In genomic region chr10:129509835-129510234, GRCh38 we compare ENCODE assay signal across 25 cellular contexts. TPM values are rescaled to one million over a fixed set of nuclear protein-coding genes. Genes with fewer than 3 reads are reported as not detected.
DNase-seq lines count a peak whose midpoint lies in the region; ATAC-seq and TF ChIP-seq lines count a peak whose summit lies in the region.
"Had no signal": no experiment of that assay in that cellular context is flagged by ENCODE, and none has a peak within 500 bp of the region (broad histone marks: within the 10 kb centered on the region; RNA-seq: fewer than 3 reads in every experiment).

No MANE protein-coding gene starts in this region.

- no peak overlapping the region for H3K27ac ChIP-seq in heart left ventricle
- H3K27ac ChIP-seq: 22Rv1; A549; BLaER1 treated with 17β-estradiol and CSF1 and Interleukin-3, amounts not matched to agents 10 nM and 100 nM; C4-2B had no signal

- no peaks in the 10 kb centered on the region for H3K4me1 Mint-ChIP-seq in neural crest cell
- no peaks in the 10 kb centered on the region for H3K4me1 Mint-ChIP-seq in osteocyte (ENCODE audit: unreplicated experiment)

- H3K9me3 Mint-ChIP-seq in neural crest cell (peaks cover 9% of the 10 kb centered on the region), osteocyte (ENCODE audit: unreplicated experiment) (peaks cover 14% of the 10 kb centered on the region)
- peaks cover 14 to 18% of the 10 kb centered on the region in 2 donors for H3K9me3 Mint-ChIP-seq in activated naive CD4-positive, alpha-beta T cell treated with anti-CD3 and anti-CD28 coated beads, Interleukin-2, amount 50 U/mL, for 72 hours

- intact Hi-C loops in cardiac septum (cut with DNase I) = no loop called here
- intact Hi-C loops in heart left ventricle (cut with DNase I) = no loop called here

- TF ChIP-seq POLR2A in heart left ventricle (IDR thresholded peaks at IDR 0.05) = no peak

- no peaks in the 10 kb centered on the region for H3K36me3 ChIP-seq in heart left ventricle

- 70 to 80% (median 75%) methylated on average over 6 to 8 of the region's 8 CpGs for WGBS in heart left ventricle, 4 donors

- H3K36me3 Mint-ChIP-seq in neural crest cell (ENCODE audit: low read depth) (peaks cover 10% of the 10 kb centered on the region), osteocyte (ENCODE audit: unreplicated experiment) (no peaks in the 10 kb centered on the region)
- peaks cover 30 to 42% of the 10 kb centered on the region in 2 donors for H3K36me3 Mint-ChIP-seq in activated naive CD4-positive, alpha-beta T cell treated with anti-CD3 and anti-CD28 coated beads, Interleukin-2, amount 50 U/mL, for 72 hours

- peak; percentile 68 for DNase-seq in cardiac septum (ENCODE audit: low spot score)
- DNase-seq in heart left ventricle = no peak
- no peak for DNase-seq in neural crest cell (ENCODE audit: low read depth, low spot score)
- peak; percentile 64 for DNase-seq in osteocyte (ENCODE audit: extremely low spot score, unreplicated experiment)
- no peak for DNase-seq in activated naive CD4-positive, alpha-beta T cell treated with anti-CD3 and anti-CD28 coated beads, Interleukin-2, amount 50 U/mL, for 72 hours (ENCODE audit: low spot score in 2 of 2)
- DNase-seq in stimulated activated naive CD8-positive, alpha-beta T cell treated with anti-CD3 and anti-CD28 coated beads, Interleukin-15, Interleukin-2, amounts not matched to agents 100 U/mL and 50 U/mL, for 24 hours = no peak
- DNase-seq in NCI-H2227 treated with DMSO at 0.1 percent for 48 hours (lab: John Stamatoyannopoulos, UW) = no peak
- DNase-seq: AML-193; Caco-2; Calu3; CD4-positive, alpha-beta T cell; CD8-positive, alpha-beta T cell; DMS153; DMS53; DMS79; DND-41; EL; GDM1 had no signal

- peaks cover 0 to 7% (median 0%) of the 10 kb centered on the region in 12 donors for H3K4me1 ChIP-seq in heart left ventricle
- H3K4me1 ChIP-seq: A549 had no signal

- no peak overlapping the region for H3K4me3 ChIP-seq in heart left ventricle
- H3K4me3 ChIP-seq: A549; BLaER1 treated with 17β-estradiol and CSF1 and Interleukin-3, amounts not matched to agents 10 nM and 100 nM; GM12878 had no signal

- ATAC-seq in heart left ventricle = no peak
- no peak for ATAC-seq in activated naive CD4-positive, alpha-beta T cell treated with anti-CD3 and anti-CD28 coated beads, Interleukin-2, amount 50 U/mL, for 72 hours
- ATAC-seq in stimulated activated naive CD8-positive, alpha-beta T cell treated with anti-CD3 and anti-CD28 coated beads, Interleukin-15, Interleukin-2, amounts not matched to agents 100 U/mL and 50 U/mL, for 24 hours = no peak
- ATAC-seq: A549; CD8-positive, alpha-beta T cell; GM12878 had no signal

- H3K27me3 ChIP-seq in heart left ventricle = no peaks in the 10 kb centered on the region
- H3K27me3 ChIP-seq: BLaER1 treated with 17β-estradiol and CSF1 and Interleukin-3, amounts not matched to agents 10 nM and 100 nM had no signal

- H3K4me3 Mint-ChIP-seq in neural crest cell (no peak overlapping the region), osteocyte (ENCODE audit: unreplicated experiment) (no peak overlapping the region)
- H3K4me3 Mint-ChIP-seq: B cell; CD4-positive, alpha-beta T cell; CD8-positive, alpha-beta T cell had no signal

- H3K9me3 ChIP-seq in heart left ventricle = peaks cover 0 to 5% (median 0%) of the 10 kb centered on the region in 12 donors

- H3K27ac Mint-ChIP-seq in neural crest cell (ENCODE audit: unreplicated experiment) = peak overlapping the region; percentile 36
- H3K27ac Mint-ChIP-seq in osteocyte (ENCODE audit: unreplicated experiment) = no peak overlapping the region
- H3K27ac Mint-ChIP-seq in activated naive CD4-positive, alpha-beta T cell treated with anti-CD3 and anti-CD28 coated beads, Interleukin-2, amount 50 U/mL, for 72 hours = no peak overlapping the region
- H3K27ac Mint-ChIP-seq: B cell; CD4-positive, alpha-beta T cell; CD8-positive, alpha-beta T cell had no signal

- no peaks in the 10 kb centered on the region for H3K27me3 Mint-ChIP-seq in neural crest cell (ENCODE audit: low read depth)
- no peaks in the 10 kb centered on the region for H3K27me3 Mint-ChIP-seq in osteocyte (ENCODE audit: unreplicated experiment)
- H3K27me3 Mint-ChIP-seq: B cell; CD4-positive, alpha-beta T cell had no signal

- TF ChIP-seq CTCF in heart left ventricle (IDR thresholded peaks at IDR 0.05) (no peak), neural crest cell (conservative IDR thresholded peaks at IDR 0.05) (no peak), osteocyte (IDR thresholded peaks at IDR 0.05) (no peak)

RNA-seq across cellular contexts. Expression of gene MGMT, which starts 42.8 kb away (rescaled TPM):
- total RNA-seq in cardiac septum (11.4 TPM), heart left ventricle (10 to 100 TPM in 7 of 9 donors, 1 to 10 TPM in 2; 6.2 to 25.3 (median 14.8) TPM), neural crest cell (13.4 and 15.8 TPM in 2 replicates), osteocyte (17.0 and 20.8 TPM in 2 replicates)
- polyA plus RNA-seq in heart left ventricle = 10 to 100 TPM in 1 of 2 donors, 1 to 10 TPM in 1; 8.4 to 11.0 TPM
- 10 to 100 TPM; 26.9 to 27.7 TPM for total RNA-seq in activated naive CD4-positive, alpha-beta T cell treated with anti-CD3 and anti-CD28 coated beads, Interleukin-2, amount 50 U/mL, for 72 hours
- total RNA-seq: A172 had no signal

Comparison
In these comparisons a context has a peak if more than half of its experiments do, and no peak if none do; other contexts are left out.
1. DNase-seq: peak in cardiac septum (single experiment) and osteocyte (single experiment); none in heart left ventricle (0 of 5), neural crest cell (single experiment), activated naive CD4-positive, alpha-beta T cell treated with anti-CD3 and anti-CD28 coated beads, Interleukin-2, amount 50 U/mL, for 72 hours (0 of 2), stimulated activated naive CD8-positive, alpha-beta T cell treated with anti-CD3 and anti-CD28 coated beads, Interleukin-15, Interleukin-2, amounts not matched to agents 100 U/mL and 50 U/mL, for 24 hours (single experiment) and NCI-H2227 treated with DMSO at 0.1 percent for 48 hours (single experiment).